10 cellular contexts compared by ENCODE assay signal in genomic region chr16:87911099-87911763, GRCh38. TPM values are rescaled to one million over a fixed set of nuclear protein-coding genes. Genes with fewer than 3 reads are reported as not detected.
DNase-seq lines count a peak whose midpoint lies in the region; ATAC-seq, FAIRE-seq and TF ChIP-seq lines count a peak whose summit lies in the region.
"Not testable (repeated sequence)": the region's sequence is repeated elsewhere in the genome, so short reads cannot be mapped to it uniquely, and the experiment has no call there.
"Had no signal": no experiment of that assay in that cellular context is flagged by ENCODE, and none has a peak within 500 bp of the region (broad histone marks: within the 10 kb centered on the region; RNA-seq: fewer than 3 reads in every experiment).

No MANE protein-coding gene starts in this region.

- intact Hi-C loops in right lobe of liver (cut with DNase I), result not testable (repeated sequence)

- not testable (repeated sequence) for H3K4me2 ChIP-seq in astrocyte (ENCODE audit: low read length)

- not testable (repeated sequence) for H3K4me1 ChIP-seq in astrocyte (ENCODE audit: insufficient read depth, low read length); right lobe of liver

- H3K27ac ChIP-seq in astrocyte (ENCODE audit: low read depth, low read length), result not testable (repeated sequence)
- H3K27ac ChIP-seq in right lobe of liver, result peak overlapping the region in 2 of 3 donors; percentile 50 to 76

- H3K27me3 ChIP-seq in astrocyte (ENCODE audit: insufficient read depth, low read length); right lobe of liver: not testable (repeated sequence)

- not testable (repeated sequence) for TF ChIP-seq CTCF in astrocyte (IDR thresholded peaks at IDR 0.05; ENCODE audit: insufficient read depth, low read depth, low read length); fibroblast of pulmonary artery (IDR thresholded peaks at IDR 0.05; ENCODE audit: low read length, missing control alignments); right lobe of liver (IDR thresholded peaks at IDR 0.05)

- peaks cover 43% of the 10 kb centered on the region for H3K27me3 Mint-ChIP-seq in astrocyte (ENCODE audit: low read depth, unreplicated experiment)

- WGBS in right lobe of liver (ENCODE audit: insufficient coverage, low coverage, low lambda C conversion rate, missing lambda C conversion rate), result 32% methylated on average over 8 of the region's 23 CpGs

- H3K9ac ChIP-seq in astrocyte (ENCODE audit: low read length), result not testable (repeated sequence)

- peak; percentile 60 to 88 (median 83) for ATAC-seq in right lobe of liver

- H4K20me1 ChIP-seq in astrocyte (ENCODE audit: insufficient read depth, low read length), result not testable (repeated sequence)

- DNase-seq in AG08395 (ENCODE audit: low spot score) (peak; percentile 69), G401 (ENCODE audit: low spot score) (peak; percentile 87), NCI-H146 (lab: John Stamatoyannopoulos, UW) (peak; percentile 86), NCI-H510A (lab: John Stamatoyannopoulos, UW) (peak; percentile 59), astrocyte (ENCODE audit: low read depth) (peak; percentile 48), fibroblast of pulmonary artery (ENCODE audit: low read depth) (peak; percentile 62), right lobe of liver (peak; percentile 64 to 86 (median 71)), skeletal muscle cell (ENCODE audit: low read depth) (peak; percentile 71)

- not testable (repeated sequence) for H3K79me2 ChIP-seq in astrocyte (ENCODE audit: insufficient read depth, low read length)

- not testable (repeated sequence) for TF ChIP-seq POLR2A in right lobe of liver (IDR thresholded peaks at IDR 0.05)

- H2AFZ ChIP-seq in astrocyte (ENCODE audit: low read depth, low read length), result not testable (repeated sequence)

- not testable (repeated sequence) for H3K36me3 Mint-ChIP-seq in astrocyte (ENCODE audit: low read depth, unreplicated experiment)

- H3K4me1 Mint-ChIP-seq in astrocyte (ENCODE audit: low read depth, unreplicated experiment), result not testable (repeated sequence)

- not testable (repeated sequence) for H3K36me3 ChIP-seq in astrocyte (ENCODE audit: insufficient read depth, low read length); right lobe of liver

- H3K4me3 Mint-ChIP-seq in astrocyte (ENCODE audit: unreplicated experiment), result not testable (repeated sequence)

- not testable (repeated sequence) for H3K9me3 Mint-ChIP-seq in astrocyte (ENCODE audit: unreplicated experiment)

- not testable (repeated sequence) for H3K4me3 ChIP-seq in astrocyte (ENCODE audit: insufficient read depth, low read depth, low read length); fibroblast of pulmonary artery (replicated peaks; ENCODE audit: low read depth, low read length); right lobe of liver; skeletal muscle cell (ENCODE audit: low read depth, low read length)

- FAIRE-seq in astrocyte (lab: Jason Lieb, UNC), result not testable (repeated sequence)

- not testable (repeated sequence) for H3K9me3 ChIP-seq in astrocyte (ENCODE audit: insufficient read depth, low read depth, low read length); right lobe of liver

- in situ Hi-C loops in G401 (cut with HindIII; ENCODE audit: low sequenced_read_pairs), result not testable (repeated sequence)

- H3K27ac Mint-ChIP-seq in astrocyte (ENCODE audit: unreplicated experiment), result not testable (repeated sequence)

RNA-seq across cellular contexts. Expression of gene CA5A, which starts 25.1 kb away (rescaled TPM):
- total RNA-seq in G401 (2014; rRNA removed; shearing (Covaris generic)), result not detected in 2 replicates
- total RNA-seq in astrocyte (not detected in 2 replicates), right lobe of liver (10 to 100 TPM; 26.5 to 59.6 (median 30.2) TPM)
- total RNA-seq: activated B cell treated with CpG ODN at 0.5 μM for 24 hours; activated CD8-positive, alpha-beta memory T cell treated with anti-CD3 and anti-CD28 coated beads, Interleukin-2, amount 10 ng/mL, durations not matched to agents 7 days and 5 days had no signal

RNA-seq across cellular contexts. Expression of gene BANP, which starts 40.0 kb away (rescaled TPM):
- 18.3 and 28.4 TPM in 2 replicates for total RNA-seq in G401 (2014; rRNA removed; shearing (Covaris generic))
- total RNA-seq in astrocyte (26.0 and 28.9 TPM in 2 replicates), right lobe of liver (10 to 100 TPM; 11.2 to 20.7 (median 18.8) TPM)

RNA-seq across cellular contexts. Expression of gene SLC7A5, which starts 41.9 kb away (rescaled TPM):
- 25.5 and 25.7 TPM in 2 replicates for total RNA-seq in G401 (2014; rRNA removed; shearing (Covaris generic))
- total RNA-seq in astrocyte, result 815 and 816 TPM in 2 replicates
- 10 to 100 TPM in 5 of 6 experiments, 1 to 10 TPM in 1; 7.0 to 16.3 (median 12.4) TPM for total RNA-seq in right lobe of liver

Comparison
In these comparisons a context has a peak if more than half of its experiments do, and no peak if none do; other contexts are left out.
1. RNA of gene CA5A, which starts 25.1 kb away (total RNA-seq): 26.5 to 59.6 TPM in right lobe of liver; not detected in G401 and not detected in astrocyte; every median in the first group is over 10 times any median in the second.
2. RNA of gene SLC7A5, which starts 41.9 kb away (total RNA-seq): 815 to 816 TPM in astrocyte; 25.5 to 25.7 TPM in G401 and 7.0 to 16.3 TPM in right lobe of liver; every median in the first group is over 10 times any median in the second.
3. Peak in every context shown above with its lines, with median percentiles within 50 percentile points of each other: DNase-seq.